ENCODE assay signal across 1 cellular context in genomic region chr10:1009071-1009494, GRCh38.
TF ChIP-seq lines count a peak whose summit lies in the region.

No MANE protein-coding gene starts in this region.

TF ChIP-seq in HEK293, 187 proteins besides CTCF, POLR2A, EP300 and RAD21:
- no peak for TF ChIP-seq REPIN1 (tag by site-specific recombination; IDR thresholded peaks at IDR 0.05; ENCODE audit: low read depth)
- 0 out of 2 replicates have a peak, but pooled peaks have one; percentile 15 for TF ChIP-seq PRDM4 (tag by site-specific recombination; IDR thresholded peaks at IDR 0.05)
